ENCODE assay signal across 24 cellular contexts in genomic region chr1:204563324-204563723, GRCh38. TPM values are rescaled to one million over a fixed set of nuclear protein-coding genes. Genes with fewer than 3 reads are reported as not detected.
DNase-seq lines count a peak whose midpoint lies in the region; ATAC-seq and TF ChIP-seq lines count a peak whose summit lies in the region.
"Had no signal": no experiment of that assay in that cellular context is flagged by ENCODE, and none has a peak within 500 bp of the region (broad histone marks: within the 10 kb centered on the region; RNA-seq: fewer than 3 reads in every experiment).

No MANE protein-coding gene starts in this region.

- peaks cover 48% of the 10 kb centered on the region for H3K4me1 Mint-ChIP-seq in activated CD8-positive, alpha-beta memory T cell treated with anti-CD3 and anti-CD28 coated beads, Interleukin-2, amount 10 ng/mL, durations not matched to agents 7 days and 5 days
- H3K4me1 Mint-ChIP-seq in activated T-helper 2 cell treated with anti-CD3 and anti-CD28 coated beads, Interferon-gamma antibody, Interleukin-2, Interleukin-4, amounts not matched to agents 10 μg/mL and 5 μg/mL and 100 μg/mL, durations not matched to agents 14 hours and 24 hours and 36 hours (ENCODE audit: low read depth): peaks cover 59% of the 10 kb centered on the region
- H3K4me1 Mint-ChIP-seq in naive thymus-derived CD8-positive, alpha-beta T cell: peaks cover 37 to 60% (median 57%) of the 10 kb centered on the region in 4 donors

- H3K4me3 ChIP-seq in DOHH2 (ENCODE audit: low read length): peak overlapping the region; percentile 49
- H3K4me3 ChIP-seq: left ventricle myocardium inferior, Peyer's patch, SJSA1, spleen had no signal

- H3F3A ChIP-seq in DOHH2 (ENCODE audit: control insufficient read depth, insufficient read depth): peaks cover 50% of the 10 kb centered on the region

- POLR2A ChIA-PET in naive thymus-derived CD8-positive, alpha-beta T cell (lab: Charles Lee): interaction anchor here (0.6 to 1.5 kb wide), 2 partner anchors 47 to 240 kb away, joined by 3 to 4 read pairs; partner anchors contain the start of gene MDM4

- H3K9me3 Mint-ChIP-seq in activated CD8-positive, alpha-beta memory T cell treated with anti-CD3 and anti-CD28 coated beads, Interleukin-2, amount 10 ng/mL, durations not matched to agents 7 days and 5 days (ENCODE audit: low read depth): no peaks in the 10 kb centered on the region
- no peaks in the 10 kb centered on the region for H3K9me3 Mint-ChIP-seq in activated T-helper 2 cell treated with anti-CD3 and anti-CD28 coated beads, Interferon-gamma antibody, Interleukin-2, Interleukin-4, amounts not matched to agents 10 μg/mL and 5 μg/mL and 100 μg/mL, durations not matched to agents 14 hours and 24 hours and 36 hours
- no peaks in the 10 kb centered on the region for H3K9me3 Mint-ChIP-seq in naive thymus-derived CD8-positive, alpha-beta T cell

- DNase-seq in activated CD8-positive, alpha-beta memory T cell treated with anti-CD3 and anti-CD28 coated beads, Interleukin-2, amount 10 ng/mL, durations not matched to agents 7 days and 5 days: no peak
- no peak for DNase-seq in activated CD8-positive, alpha-beta memory T cell treated with anti-CD3 and anti-CD28 coated beads, Interleukin-2, amount 50 U/mL, for 48 hours
- no peak for DNase-seq in activated T-helper 2 cell treated with anti-CD3 and anti-CD28 coated beads, Interferon-gamma antibody, Interleukin-2, Interleukin-4, amounts not matched to agents 10 μg/mL and 5 μg/mL and 100 μg/mL, durations not matched to agents 14 hours and 24 hours and 36 hours (ENCODE audit: low spot score)
- peak in 4 of 10 donors; percentile 4 to 28 (median 15) for DNase-seq in naive thymus-derived CD8-positive, alpha-beta T cell
- DNase-seq in NK-92 (lab: John Stamatoyannopoulos, UW; ENCODE audit: unreplicated experiment): no peak
- DNase-seq: activated CD4-positive, CD25-positive, alpha-beta regulatory T cell treated with anti-CD3 and anti-CD28 coated beads, Interleukin-2, amount 50 U/mL, for 72 hours; activated T-cell treated with anti-CD3 and anti-CD28 coated beads, Interleukin-2, amount 50 U/mL, for 48 hours; caudate nucleus; effector CD4-positive, alpha-beta T cell; head of caudate nucleus; IMR-90; left ventricle myocardium inferior; NCI-H187; NCI-H2227 treated with DMSO at 0.1 percent for 48 hours; NCI-H82; nucleus accumbens; Peyer's patch; spleen; stimulated activated CD8-positive, alpha-beta memory T cell treated with anti-CD3 and anti-CD28 coated beads, Interleukin-4, amount 100 ng/mL, for 48 hours had no signal

- no peaks in the 10 kb centered on the region for H3K9me3 ChIP-seq in DOHH2 (ENCODE audit: control insufficient read depth, insufficient read depth, low read length)
- H3K9me3 ChIP-seq: left ventricle myocardium inferior, Peyer's patch, SJSA1, spleen had no signal

- CTCF ChIA-PET in activated CD8-positive, alpha-beta memory T cell treated with anti-CD3 and anti-CD28 coated beads, Interleukin-2, amount 10 ng/mL, durations not matched to agents 7 days and 5 days (lab: Charles Lee): interaction anchor here (1.0 to 5.0 kb wide), 4 partner anchors 18 to 244 kb away, joined by 4 to 90 read pairs (median 14); no protein-coding TSS in a partner anchor

- peaks cover 81% of the 10 kb centered on the region for H3K4me1 ChIP-seq in DOHH2 (ENCODE audit: control insufficient read depth, low read length)

- peak overlapping the region; percentile 75 for H3K4me2 ChIP-seq in DOHH2 (ENCODE audit: low read length)

- H3K9me2 ChIP-seq in DOHH2 (replicated peaks; ENCODE audit: control insufficient read depth, low read length): no peaks in the 10 kb centered on the region

- H3K27ac ChIP-seq in DOHH2 (ENCODE audit: low read depth, low read length): peak overlapping the region; percentile 90
- H3K27ac ChIP-seq: left ventricle myocardium inferior, Peyer's patch, SJSA1 had no signal

- H3K27ac Mint-ChIP-seq in activated CD8-positive, alpha-beta memory T cell treated with anti-CD3 and anti-CD28 coated beads, Interleukin-2, amount 10 ng/mL, durations not matched to agents 7 days and 5 days: peak overlapping the region; percentile 70
- peak overlapping the region; percentile 71 for H3K27ac Mint-ChIP-seq in activated T-helper 2 cell treated with anti-CD3 and anti-CD28 coated beads, Interferon-gamma antibody, Interleukin-2, Interleukin-4, amounts not matched to agents 10 μg/mL and 5 μg/mL and 100 μg/mL, durations not matched to agents 14 hours and 24 hours and 36 hours
- H3K27ac Mint-ChIP-seq in naive thymus-derived CD8-positive, alpha-beta T cell: peak overlapping the region; percentile 22 to 91 (median 70)

- no peak for TF ChIP-seq CTCF in DOHH2 (IDR thresholded peaks at IDR 0.05; ENCODE audit: low read depth, low read length, poor library complexity, severe bottlenecking)

- peaks cover 85% of the 10 kb centered on the region for H3K36me3 ChIP-seq in DOHH2 (ENCODE audit: control insufficient read depth, low read length)

- no peak overlapping the region for H3K4me3 Mint-ChIP-seq in activated CD8-positive, alpha-beta memory T cell treated with anti-CD3 and anti-CD28 coated beads, Interleukin-2, amount 10 ng/mL, durations not matched to agents 7 days and 5 days
- no peak overlapping the region for H3K4me3 Mint-ChIP-seq in activated T-helper 2 cell treated with anti-CD3 and anti-CD28 coated beads, Interferon-gamma antibody, Interleukin-2, Interleukin-4, amounts not matched to agents 10 μg/mL and 5 μg/mL and 100 μg/mL, durations not matched to agents 14 hours and 24 hours and 36 hours (ENCODE audit: low read depth)
- H3K4me3 Mint-ChIP-seq in naive thymus-derived CD8-positive, alpha-beta T cell: peak overlapping the region in 3 of 10 donors; percentile 26 to 37 (median 30)

- no peaks in the 10 kb centered on the region for H3K27me3 ChIP-seq in DOHH2 (ENCODE audit: control insufficient read depth, low read length)
- H3K27me3 ChIP-seq: Peyer's patch, SJSA1, spleen had no signal

- no peak for ATAC-seq in activated CD8-positive, alpha-beta memory T cell treated with anti-CD3 and anti-CD28 coated beads, Interleukin-2, amount 10 ng/mL, durations not matched to agents 7 days and 5 days
- peak in 1 of 2 donors; percentile 34 for ATAC-seq in naive thymus-derived CD8-positive, alpha-beta T cell
- ATAC-seq in HG02884 (IDR thresholded peaks at IDR 0.05; ENCODE audit: unreplicated experiment) (no peak), GM21367 (IDR thresholded peaks at IDR 0.05; ENCODE audit: unreplicated experiment) (no peak)
- ATAC-seq: HCT116 had no signal

- H3K79me2 ChIP-seq in DOHH2 (ENCODE audit: control insufficient read depth, low read length): peaks cover 34% of the 10 kb centered on the region

- intact Hi-C loops in activated T-helper 2 cell treated with anti-CD3 and anti-CD28 coated beads, Interferon-gamma antibody, Interleukin-2, Interleukin-4, amounts not matched to agents 10 μg/mL and 5 μg/mL and 100 μg/mL, durations not matched to agents 14 hours and 24 hours and 36 hours (cut with micrococcal nuclease): loop anchor here (5.0 kb wide), 1 partner anchor 46 kb away; the partner anchor contains the start of gene MDM4

- peaks cover 11% of the 10 kb centered on the region; the same call in 1 of the 2 replicates for H4K20me1 ChIP-seq in DOHH2 (ENCODE audit: control insufficient read depth, insufficient read depth, low read depth, low read length)

- peaks cover 10% of the 10 kb centered on the region for H3K36me3 Mint-ChIP-seq in activated CD8-positive, alpha-beta memory T cell treated with anti-CD3 and anti-CD28 coated beads, Interleukin-2, amount 10 ng/mL, durations not matched to agents 7 days and 5 days
- peaks cover 55% of the 10 kb centered on the region for H3K36me3 Mint-ChIP-seq in activated T-helper 2 cell treated with anti-CD3 and anti-CD28 coated beads, Interferon-gamma antibody, Interleukin-2, Interleukin-4, amounts not matched to agents 10 μg/mL and 5 μg/mL and 100 μg/mL, durations not matched to agents 14 hours and 24 hours and 36 hours (ENCODE audit: low read depth)
- H3K36me3 Mint-ChIP-seq in naive thymus-derived CD8-positive, alpha-beta T cell: peaks cover 0 to 50% (median 6%) of the 10 kb centered on the region in 3 donors

- no peaks in the 10 kb centered on the region for H3K27me3 Mint-ChIP-seq in activated CD8-positive, alpha-beta memory T cell treated with anti-CD3 and anti-CD28 coated beads, Interleukin-2, amount 10 ng/mL, durations not matched to agents 7 days and 5 days
- no peaks in the 10 kb centered on the region for H3K27me3 Mint-ChIP-seq in activated T-helper 2 cell treated with anti-CD3 and anti-CD28 coated beads, Interferon-gamma antibody, Interleukin-2, Interleukin-4, amounts not matched to agents 10 μg/mL and 5 μg/mL and 100 μg/mL, durations not matched to agents 14 hours and 24 hours and 36 hours (ENCODE audit: low read depth)
- no peaks in the 10 kb centered on the region for H3K27me3 Mint-ChIP-seq in naive thymus-derived CD8-positive, alpha-beta T cell

RNA-seq across cellular contexts. Expression of gene MDM4, which starts 47.1 kb away (rescaled TPM):
- 10 to 100 TPM; 74.7 to 100.0 TPM for total RNA-seq in activated CD8-positive, alpha-beta memory T cell treated with anti-CD3 and anti-CD28 coated beads, Interleukin-2, amount 10 ng/mL, durations not matched to agents 7 days and 5 days
- total RNA-seq in activated T-helper 2 cell treated with anti-CD3 and anti-CD28 coated beads, Interferon-gamma antibody, Interleukin-2, Interleukin-4, amounts not matched to agents 10 μg/mL and 5 μg/mL and 100 μg/mL, durations not matched to agents 14 hours and 24 hours and 36 hours: 74.5 and 79.1 TPM in 2 replicates
- 100 to 1,000 TPM; 243 to 272 TPM for total RNA-seq in naive thymus-derived CD8-positive, alpha-beta T cell
- 10 to 100 TPM; 10.0 to 23.1 (median 10.7) TPM for polyA plus RNA-seq in naive thymus-derived CD8-positive, alpha-beta T cell
